ENCODE assay signal across 18 cellular contexts in the genomic region with DNA sequence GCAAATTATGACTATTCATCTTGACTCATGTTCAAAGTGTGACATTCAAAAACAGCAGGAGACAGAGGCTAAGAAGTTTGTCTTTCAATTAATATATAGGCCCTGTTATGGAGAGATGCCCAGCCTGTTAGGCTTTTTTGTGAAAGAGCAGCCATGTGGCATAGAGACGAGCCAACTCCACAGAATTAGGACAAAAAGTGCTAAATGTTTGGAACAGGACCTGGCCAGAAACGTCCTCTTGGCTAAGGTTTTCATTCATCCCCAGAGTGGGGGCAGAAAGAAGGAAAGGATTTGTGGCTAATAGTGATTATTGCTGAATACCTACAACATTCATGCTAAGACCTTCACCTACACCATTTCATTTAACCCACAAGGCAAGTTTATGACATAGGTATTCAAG.
DNase-seq lines count a peak whose midpoint lies in the region; ATAC-seq and TF ChIP-seq lines count a peak whose summit lies in the region.
"Had no signal": no experiment of that assay in that cellular context is flagged by ENCODE, and none has a peak within 500 bp of the region (broad histone marks: within the 10 kb centered on the region; RNA-seq: fewer than 3 reads in every experiment).

No MANE protein-coding gene starts in this region.

- H3K9me3 Mint-ChIP-seq in GM23338: no peaks in the 10 kb centered on the region
- H3K9me3 Mint-ChIP-seq: CD4-positive, alpha-beta memory T cell had no signal

- H3K36me3 Mint-ChIP-seq in GM23338 (ENCODE audit: low read depth): no peaks in the 10 kb centered on the region
- H3K36me3 Mint-ChIP-seq: CD4-positive, alpha-beta memory T cell had no signal

- H2AFZ ChIP-seq in GM23338: peak overlapping the region; percentile 38

- no peak overlapping the region for H3K9ac ChIP-seq in BLaER1

- H3K27ac Mint-ChIP-seq in GM23338: no peak overlapping the region
- H3K27ac Mint-ChIP-seq: CD4-positive, alpha-beta memory T cell had no signal

- no peaks in the 10 kb centered on the region for H3F3A ChIP-seq in GM23338 (replicated peaks; ENCODE audit: low read depth)

- no peak overlapping the region for H3K27ac ChIP-seq in BLaER1
- H3K27ac ChIP-seq in GM23338 (ENCODE audit: low read depth): no peak overlapping the region
- no peak overlapping the region for H3K27ac ChIP-seq in aorta (ENCODE audit: low read depth in 1 of 2, low read length in 2 of 2)
- H3K27ac ChIP-seq: SJSA1 had no signal

- H3K9me3 ChIP-seq in BLaER1: no peaks in the 10 kb centered on the region
- no peaks in the 10 kb centered on the region for H3K9me3 ChIP-seq in aorta (ENCODE audit: control insufficient read depth, low read length)
- H3K9me3 ChIP-seq: Caco-2, SJSA1 had no signal

- intact Hi-C loops in sciatic nerve (cut with DNase I) (no loop called here), aorta (cut with DNase I) (no loop called here)

- H3K9me2 ChIP-seq in GM23338 (ENCODE audit: insufficient read depth): no peaks in the 10 kb centered on the region

- H3K4me1 Mint-ChIP-seq in GM23338: peaks cover 20% of the 10 kb centered on the region

- DNase-seq in GM23338 (ENCODE audit: low spot score) (no peak), globus pallidus (ENCODE audit: low spot score) (peak; percentile 49), sciatic nerve (ENCODE audit: low spot score) (no peak), NCI-H2107 treated with DMSO at 0.1 percent for 48 hours (lab: John Stamatoyannopoulos, UW; ENCODE audit: unreplicated experiment) (no peak), aorta (no peak), dedifferentiated amniotic fluid mesenchymal stem cell (ENCODE audit: extremely low spot score) (no peak)
- DNase-seq: Caco-2; CD4-positive, alpha-beta memory T cell; DMS 273 treated with DMSO at 0.1 percent for 48 hours; DND-41; Kasumi-1; NCI-H1694 treated with DMSO at 0.1 percent for 48 hours; NCI-H2081 treated with DMSO at 0.1 percent for 48 hours; NCI-H510A treated with DMSO at 0.1 percent for 48 hours; NCI-H748 treated with DMSO at 0.1 percent for 48 hours had no signal

- no peak for TF ChIP-seq CTCF in GM23338 (conservative IDR thresholded peaks at IDR 0.05; ENCODE audit: low read depth in 2 of 2)

- H4K20me1 ChIP-seq in BLaER1 (no peaks in the 10 kb centered on the region), GM23338 (replicated peaks; ENCODE audit: insufficient read depth) (no peaks in the 10 kb centered on the region)

- H3K36me3 ChIP-seq in BLaER1 (no peaks in the 10 kb centered on the region), GM23338 (ENCODE audit: insufficient read depth) (no peaks in the 10 kb centered on the region), aorta (ENCODE audit: control insufficient read depth in 1 of 2, insufficient read depth in 2 of 2, low read length in 1 of 2) (no peaks in the 10 kb centered on the region)
- H3K36me3 ChIP-seq: SJSA1 had no signal

- H3K4me1 ChIP-seq in BLaER1 (peaks cover 16% of the 10 kb centered on the region), GM23338 (ENCODE audit: insufficient read depth) (peaks cover 8% of the 10 kb centered on the region), aorta (ENCODE audit: control insufficient read depth in 1 of 2, insufficient read depth in 2 of 2, low read length in 2 of 2) (no peaks in the 10 kb centered on the region)
- H3K4me1 ChIP-seq: Caco-2, SJSA1 had no signal

- no peaks in the 10 kb centered on the region for H3K27me3 Mint-ChIP-seq in GM23338 (ENCODE audit: insufficient read depth, low read depth, poor library complexity)

- ATAC-seq in GM23338 (no peak), sciatic nerve (peak; percentile 70), aorta (ENCODE audit: low FRiP score) (no peak)
- ATAC-seq: Panc1 had no signal

- no peak overlapping the region for H3K4me3 Mint-ChIP-seq in GM23338
- H3K4me3 Mint-ChIP-seq: CD4-positive, alpha-beta memory T cell had no signal

- no peaks in the 10 kb centered on the region for H3K27me3 ChIP-seq in BLaER1
- no peaks in the 10 kb centered on the region for H3K27me3 ChIP-seq in GM23338 (ENCODE audit: insufficient read depth)
- H3K27me3 ChIP-seq in aorta (ENCODE audit: control insufficient read depth in 1 of 2, insufficient read depth in 2 of 2, low read length in 1 of 2): no peaks in the 10 kb centered on the region
- H3K27me3 ChIP-seq: SJSA1 had no signal

- peak overlapping the region; percentile 66 for H3K4me2 ChIP-seq in BLaER1
- no peak overlapping the region for H3K4me2 ChIP-seq in GM23338

- H3K79me2 ChIP-seq in GM23338 (replicated peaks; ENCODE audit: insufficient read depth): no peaks in the 10 kb centered on the region

- H3K4me3 ChIP-seq in BLaER1 (no peak overlapping the region), GM23338 (no peak overlapping the region), aorta (ENCODE audit: low read length in 2 of 2) (no peak overlapping the region)
- H3K4me3 ChIP-seq: SJSA1 had no signal

- 16 to 24% methylated on average over 2 of the region's 2 CpGs for WGBS in aorta, 2 donors

TF ChIP-seq in GM23338, 12 proteins besides CTCF, POLR2A, EP300 and RAD21 (continues in another document):
- TF ChIP-seq JUNB (IDR thresholded peaks at IDR 0.05; ENCODE audit: unreplicated experiment) (no peak), ZNF331 (CRISPR knock-in tag; IDR thresholded peaks at IDR 0.05; ENCODE audit: low read depth) (no peak), POLR2AphosphoS5 (IDR thresholded peaks at IDR 0.05; ENCODE audit: low read depth) (no peak), NANOG (IDR thresholded peaks at IDR 0.05; ENCODE audit: borderline replicate concordance) (no peak), EZH2 (IDR thresholded peaks at IDR 0.05; ENCODE audit: low read depth, unreplicated experiment) (no peak), EZH2phosphoT487 (IDR thresholded peaks at IDR 0.05; ENCODE audit: unreplicated experiment) (no peak)
- TF ChIP-seq, protein P1, sequence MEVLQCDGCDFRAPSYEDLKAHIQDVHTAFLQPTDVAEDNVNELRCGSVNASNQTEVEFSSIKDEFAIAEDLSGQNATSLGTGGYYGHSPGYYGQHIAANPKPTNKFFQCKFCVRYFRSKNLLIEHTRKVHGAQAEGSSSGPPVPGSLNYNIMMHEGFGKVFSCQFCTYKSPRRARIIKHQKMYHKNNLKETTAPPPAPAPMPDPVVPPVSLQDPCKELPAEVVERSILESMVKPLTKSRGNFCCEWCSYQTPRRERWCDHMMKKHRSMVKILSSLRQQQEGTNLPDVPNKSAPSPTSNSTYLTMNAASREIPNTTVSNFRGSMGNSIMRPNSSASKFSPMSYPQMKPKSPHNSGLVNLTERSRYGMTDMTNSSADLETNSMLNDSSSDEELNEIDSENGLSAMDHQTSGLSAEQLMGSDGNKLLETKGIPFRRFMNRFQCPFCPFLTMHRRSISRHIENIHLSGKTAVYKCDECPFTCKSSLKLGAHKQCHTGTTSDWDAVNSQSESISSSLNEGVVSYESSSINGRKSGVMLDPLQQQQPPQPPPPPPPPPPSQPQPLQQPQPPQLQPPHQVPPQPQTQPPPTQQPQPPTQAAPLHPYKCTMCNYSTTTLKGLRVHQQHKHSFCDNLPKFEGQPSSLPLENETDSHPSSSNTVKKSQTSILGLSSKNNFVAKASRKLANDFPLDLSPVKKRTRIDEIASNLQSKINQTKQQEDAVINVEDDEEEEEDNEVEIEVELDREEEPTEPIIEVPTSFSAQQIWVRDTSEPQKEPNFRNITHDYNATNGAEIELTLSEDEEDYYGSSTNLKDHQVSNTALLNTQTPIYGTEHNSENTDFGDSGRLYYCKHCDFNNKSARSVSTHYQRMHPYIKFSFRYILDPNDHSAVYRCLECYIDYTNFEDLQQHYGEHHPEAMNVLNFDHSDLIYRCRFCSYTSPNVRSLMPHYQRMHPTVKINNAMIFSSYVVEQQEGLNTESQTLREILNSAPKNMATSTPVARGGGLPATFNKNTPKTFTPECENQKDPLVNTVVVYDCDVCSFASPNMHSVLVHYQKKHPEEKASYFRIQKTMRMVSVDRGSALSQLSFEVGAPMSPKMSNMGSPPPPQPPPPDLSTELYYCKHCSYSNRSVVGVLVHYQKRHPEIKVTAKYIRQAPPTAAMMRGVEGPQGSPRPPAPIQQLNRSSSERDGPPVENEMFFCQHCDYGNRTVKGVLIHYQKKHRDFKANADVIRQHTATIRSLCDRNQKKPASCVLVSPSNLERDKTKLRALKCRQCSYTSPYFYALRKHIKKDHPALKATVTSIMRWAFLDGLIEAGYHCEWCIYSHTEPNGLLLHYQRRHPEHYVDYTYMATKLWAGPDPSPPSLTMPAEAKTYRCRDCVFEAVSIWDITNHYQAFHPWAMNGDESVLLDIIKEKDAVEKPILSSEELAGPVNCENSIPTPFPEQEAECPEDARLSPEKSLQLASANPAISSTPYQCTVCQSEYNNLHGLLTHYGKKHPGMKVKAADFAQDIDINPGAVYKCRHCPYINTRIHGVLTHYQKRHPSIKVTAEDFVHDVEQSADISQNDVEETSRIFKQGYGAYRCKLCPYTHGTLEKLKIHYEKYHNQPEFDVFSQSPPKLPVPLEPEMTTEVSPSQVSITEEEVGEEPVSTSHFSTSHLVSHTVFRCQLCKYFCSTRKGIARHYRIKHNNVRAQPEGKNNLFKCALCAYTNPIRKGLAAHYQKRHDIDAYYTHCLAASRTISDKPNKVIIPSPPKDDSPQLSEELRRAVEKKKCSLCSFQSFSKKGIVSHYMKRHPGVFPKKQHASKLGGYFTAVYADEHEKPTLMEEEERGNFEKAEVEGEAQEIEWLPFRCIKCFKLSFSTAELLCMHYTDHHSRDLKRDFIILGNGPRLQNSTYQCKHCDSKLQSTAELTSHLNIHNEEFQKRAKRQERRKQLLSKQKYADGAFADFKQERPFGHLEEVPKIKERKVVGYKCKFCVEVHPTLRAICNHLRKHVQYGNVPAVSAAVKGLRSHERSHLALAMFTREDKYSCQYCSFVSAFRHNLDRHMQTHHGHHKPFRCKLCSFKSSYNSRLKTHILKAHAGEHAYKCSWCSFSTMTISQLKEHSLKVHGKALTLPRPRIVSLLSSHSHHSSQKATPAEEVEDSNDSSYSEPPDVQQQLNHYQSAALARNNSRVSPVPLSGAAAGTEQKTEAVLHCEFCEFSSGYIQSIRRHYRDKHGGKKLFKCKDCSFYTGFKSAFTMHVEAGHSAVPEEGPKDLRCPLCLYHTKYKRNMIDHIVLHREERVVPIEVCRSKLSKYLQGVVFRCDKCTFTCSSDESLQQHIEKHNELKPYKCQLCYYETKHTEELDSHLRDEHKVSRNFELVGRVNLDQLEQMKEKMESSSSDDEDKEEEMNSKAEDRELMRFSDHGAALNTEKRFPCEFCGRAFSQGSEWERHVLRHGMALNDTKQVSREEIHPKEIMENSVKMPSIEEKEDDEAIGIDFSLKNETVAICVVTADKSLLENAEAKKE (CRISPR knock-in tag; IDR thresholded peaks at IDR 0.05): no peak
